32 cellular contexts compared by ENCODE assay signal in genomic region chr14:30692669-30693068, GRCh38.
"Had no signal": no experiment of that assay in that cellular context is flagged by ENCODE, and none has a peak within 500 bp of the region (broad histone marks: within the 10 kb centered on the region; RNA-seq: fewer than 3 reads in every experiment).

No MANE protein-coding gene starts in this region.

- H3K4me1 Mint-ChIP-seq: activated CD4-positive, alpha-beta T cell treated with anti-CD3 and anti-CD28 coated beads, Interleukin-2, amount 10 ng/mL, durations not matched to agents 24 days and 14 days; activated naive CD4-positive, alpha-beta T cell treated with anti-CD3 and anti-CD28 coated beads, Interleukin-2, amount 10 ng/mL, durations not matched to agents 7 days and 5 days; stimulated activated memory B cell treated with anti-CD40 and anti-IgM and Interleukin-4, amounts not matched to agents 10 μg/mL and 1 μg/mL and 100 μg/mL, for 72 hours; stimulated activated naive CD8-positive, alpha-beta T cell treated with anti-CD3 and anti-CD28 coated beads, Interleukin-15, amount 100 ng/mL, for 72 hours had no signal

- FAIRE-seq: endothelial cell of umbilical vein had no signal

- DNase-seq: activated CD4-positive, alpha-beta memory T cell treated with anti-CD3 and anti-CD28 coated beads for 36 hours; activated CD4-positive, alpha-beta T cell treated with anti-CD3 and anti-CD28 coated beads, Interleukin-2, amount 10 ng/mL, durations not matched to agents 24 days and 14 days; activated CD4-positive, CD25-positive, alpha-beta regulatory T cell treated with anti-CD3 and anti-CD28 coated beads, Interleukin-2, amount 50 U/mL, for 72 hours; activated CD8-positive, alpha-beta memory T cell treated with anti-CD3 and anti-CD28 coated beads, Interleukin-2, amount 50 U/mL, for 4 hours; activated effector memory CD4-positive, alpha-beta T cell treated with anti-CD3 and anti-CD28 coated beads, Interleukin-2, amount 50 U/mL, for 16 hours; activated naive CD4-positive, alpha-beta T cell treated with anti-CD3 and anti-CD28 coated beads, Interleukin-2, amount 10 ng/mL, durations not matched to agents 7 days and 5 days; activated T-cell treated with anti-CD3 and anti-CD28 coated beads, Interleukin-2, amount 50 U/mL, for 1 hour; amniotic stem cell; central memory CD4-positive, alpha-beta T cell; kidney glomerular epithelial cell; left ventricle myocardium inferior; mucosa of descending colon; nucleus accumbens; psoas muscle; stimulated activated CD4-positive, alpha-beta T cell treated with anti-CD3 and anti-CD28 coated beads, Interleukin-1b, Interleukin-23, amount 100 ng/mL, for 48 hours; stimulated activated CD4-positive, alpha-beta T cell treated with anti-CD3 and anti-CD28 coated beads, Interleukin-4, amount 100 ng/mL, for 4 hours; stimulated activated CD8-positive, alpha-beta memory T cell treated with anti-CD3 and anti-CD28 coated beads, Interleukin-4, amount 100 ng/mL, for 48 hours; stimulated activated naive CD8-positive, alpha-beta T cell treated with anti-CD3 and anti-CD28 coated beads, Interleukin-15, amount 100 ng/mL, for 72 hours; substantia nigra; T1000; upper lobe of left lung; WERI-Rb-1 had no signal

- H3K4me1 ChIP-seq: gastroesophageal sphincter, psoas muscle, upper lobe of left lung, vagina had no signal

- H3K27me3 ChIP-seq: gastroesophageal sphincter, hepatocyte, upper lobe of left lung, vagina had no signal

- H3K27ac ChIP-seq: gastroesophageal sphincter, hepatocyte, left ventricle myocardium inferior, parathyroid adenoma, psoas muscle, upper lobe of left lung, vagina, WERI-Rb-1 had no signal

- H3K4me3 ChIP-seq: gastroesophageal sphincter, hepatocyte, left ventricle myocardium inferior, lung, mucosa of descending colon, psoas muscle, smooth muscle cell, upper lobe of left lung, vagina had no signal

- ATAC-seq: gastroesophageal sphincter; mucosa of descending colon; psoas muscle; stimulated activated memory B cell treated with anti-CD40 and anti-IgM and Interleukin-4, amounts not matched to agents 10 μg/mL and 1 μg/mL and 100 μg/mL, for 72 hours; stimulated activated naive CD8-positive, alpha-beta T cell treated with anti-CD3 and anti-CD28 coated beads, Interleukin-15, amount 100 ng/mL, for 72 hours had no signal

- H2AFZ ChIP-seq: hepatocyte, parathyroid adenoma had no signal

- H3K79me2 ChIP-seq: parathyroid adenoma had no signal

- H3K4me3 Mint-ChIP-seq: activated CD4-positive, alpha-beta memory T cell treated with anti-CD3 and anti-CD28 coated beads for 36 hours; activated CD4-positive, alpha-beta T cell treated with anti-CD3 and anti-CD28 coated beads, Interleukin-2, amount 10 ng/mL, durations not matched to agents 24 days and 14 days; activated naive CD4-positive, alpha-beta T cell treated with anti-CD3 and anti-CD28 coated beads, Interleukin-2, amount 10 ng/mL, durations not matched to agents 7 days and 5 days; activated T-helper 1 cell treated with anti-CD3 and anti-CD28 coated beads, Interleukin-12 subunit alpha, Interleukin-12 subunit beta, Interleukin-2, Interleukin-4 antibody, amounts not matched to agents 30 ng/mL and 10 ng/mL and 1 ng/mL, durations not matched to agents 14 hours and 24 hours and 36 hours; stimulated activated memory B cell treated with anti-CD40 and anti-IgM and Interleukin-4, amounts not matched to agents 10 μg/mL and 1 μg/mL and 100 μg/mL, for 72 hours; stimulated activated naive CD8-positive, alpha-beta T cell treated with anti-CD3 and anti-CD28 coated beads, Interleukin-15, amount 100 ng/mL, for 72 hours; T-helper 1 cell treated with Interleukin-12 subunit alpha and Interleukin-12 subunit beta and Interleukin-4 antibody, amounts not matched to agents 30 μg/mL and 1 μg/mL, for 36 hours had no signal

- H3K27ac Mint-ChIP-seq: activated CD4-positive, alpha-beta memory T cell treated with anti-CD3 and anti-CD28 coated beads for 36 hours; activated CD4-positive, alpha-beta T cell treated with anti-CD3 and anti-CD28 coated beads, Interleukin-2, amount 10 ng/mL, durations not matched to agents 24 days and 14 days; activated naive CD4-positive, alpha-beta T cell treated with anti-CD3 and anti-CD28 coated beads, Interleukin-2, amount 10 ng/mL, durations not matched to agents 7 days and 5 days; activated T-helper 1 cell treated with anti-CD3 and anti-CD28 coated beads, Interleukin-12 subunit alpha, Interleukin-12 subunit beta, Interleukin-2, Interleukin-4 antibody, amounts not matched to agents 30 ng/mL and 10 ng/mL and 1 ng/mL, durations not matched to agents 14 hours and 24 hours and 36 hours; stimulated activated memory B cell treated with anti-CD40 and anti-IgM and Interleukin-4, amounts not matched to agents 10 μg/mL and 1 μg/mL and 100 μg/mL, for 72 hours; stimulated activated naive CD8-positive, alpha-beta T cell treated with anti-CD3 and anti-CD28 coated beads, Interleukin-15, amount 100 ng/mL, for 72 hours; T-helper 1 cell treated with Interleukin-12 subunit alpha and Interleukin-12 subunit beta and Interleukin-4 antibody, amounts not matched to agents 30 μg/mL and 1 μg/mL, for 36 hours had no signal

- H3K27me3 Mint-ChIP-seq: activated CD4-positive, alpha-beta memory T cell treated with anti-CD3 and anti-CD28 coated beads for 36 hours; activated CD4-positive, alpha-beta T cell treated with anti-CD3 and anti-CD28 coated beads, Interleukin-2, amount 10 ng/mL, durations not matched to agents 24 days and 14 days; activated naive CD4-positive, alpha-beta T cell treated with anti-CD3 and anti-CD28 coated beads, Interleukin-2, amount 10 ng/mL, durations not matched to agents 7 days and 5 days; stimulated activated memory B cell treated with anti-CD40 and anti-IgM and Interleukin-4, amounts not matched to agents 10 μg/mL and 1 μg/mL and 100 μg/mL, for 72 hours; stimulated activated naive CD8-positive, alpha-beta T cell treated with anti-CD3 and anti-CD28 coated beads, Interleukin-15, amount 100 ng/mL, for 72 hours had no signal

- H3K9me3 Mint-ChIP-seq: activated CD4-positive, alpha-beta memory T cell treated with anti-CD3 and anti-CD28 coated beads for 36 hours; activated CD4-positive, alpha-beta T cell treated with anti-CD3 and anti-CD28 coated beads, Interleukin-2, amount 10 ng/mL, durations not matched to agents 24 days and 14 days; activated naive CD4-positive, alpha-beta T cell treated with anti-CD3 and anti-CD28 coated beads, Interleukin-2, amount 10 ng/mL, durations not matched to agents 7 days and 5 days; activated T-helper 1 cell treated with anti-CD3 and anti-CD28 coated beads, Interleukin-12 subunit alpha, Interleukin-12 subunit beta, Interleukin-2, Interleukin-4 antibody, amounts not matched to agents 30 ng/mL and 10 ng/mL and 1 ng/mL, durations not matched to agents 14 hours and 24 hours and 36 hours; stimulated activated memory B cell treated with anti-CD40 and anti-IgM and Interleukin-4, amounts not matched to agents 10 μg/mL and 1 μg/mL and 100 μg/mL, for 72 hours; stimulated activated naive CD8-positive, alpha-beta T cell treated with anti-CD3 and anti-CD28 coated beads, Interleukin-15, amount 100 ng/mL, for 72 hours; T-helper 1 cell treated with Interleukin-12 subunit alpha and Interleukin-12 subunit beta and Interleukin-4 antibody, amounts not matched to agents 30 μg/mL and 1 μg/mL, for 36 hours had no signal

- H3K9ac ChIP-seq: parathyroid adenoma had no signal

- H3K9me3 ChIP-seq: gastroesophageal sphincter, left ventricle myocardium inferior, mucosa of descending colon, psoas muscle, upper lobe of left lung, vagina had no signal

- H3K4me2 ChIP-seq: hepatocyte, smooth muscle cell had no signal
